8 cellular contexts compared by ENCODE assay signal in the genomic region with DNA sequence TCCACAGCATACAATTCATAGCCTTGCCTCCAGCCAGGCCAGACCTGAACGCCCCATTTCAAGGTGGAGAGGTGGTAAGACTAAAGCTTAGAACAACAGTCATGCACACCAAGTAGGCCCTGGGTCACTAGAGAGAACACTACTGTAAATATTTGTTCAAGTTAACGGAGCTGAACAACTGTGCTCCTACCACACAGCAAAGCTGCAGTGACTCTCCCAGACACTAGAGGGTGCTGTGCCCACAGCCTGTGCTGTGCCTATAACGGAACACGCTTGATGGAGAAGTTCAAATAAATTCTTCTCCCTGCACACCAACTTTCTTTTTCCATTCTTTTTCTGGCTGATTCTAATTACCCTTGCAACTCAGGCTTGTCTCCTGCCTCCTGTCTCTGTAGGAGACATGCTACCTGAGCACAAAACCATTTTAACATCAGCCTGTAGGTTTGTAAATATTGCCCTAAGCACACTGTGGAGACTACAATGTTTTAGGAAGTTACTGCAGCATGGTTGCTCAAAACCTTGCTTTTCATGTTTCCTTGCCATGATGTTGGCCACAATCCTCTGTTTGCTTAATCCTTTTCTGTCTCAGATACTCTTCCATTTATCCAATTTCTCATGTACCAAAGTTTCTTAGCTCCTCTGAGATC.
DNase-seq lines count a peak whose midpoint lies in the region; ATAC-seq and TF ChIP-seq lines count a peak whose summit lies in the region.
"Not testable (repeated sequence)": the region's sequence is repeated elsewhere in the genome, so short reads cannot be mapped to it uniquely, and the experiment has no call there.

No MANE protein-coding gene starts in this region.

- TF ChIP-seq CTCF in AG04449 (IDR thresholded peaks at IDR 0.05; ENCODE audit: insufficient read depth, low read length, missing control alignments) (peak; percentile 85), brain microvascular endothelial cell (IDR thresholded peaks at IDR 0.05; ENCODE audit: low read depth, low read length, missing control alignments) (peak; percentile 95)

- ATAC-seq in GM18508 (IDR thresholded peaks at IDR 0.05; ENCODE audit: insufficient read depth, unreplicated experiment) = peak; percentile 68
- peak; percentile 86 for ATAC-seq in HG03354 (IDR thresholded peaks at IDR 0.05; ENCODE audit: poor library complexity, severe bottlenecking, unreplicated experiment)

- DNase-seq in AG04449 (ENCODE audit: low read depth, low spot score) = not testable (repeated sequence)
- DNase-seq in NCI-H460 (ENCODE audit: extremely low read depth, low read depth) (peak; percentile 46), brain microvascular endothelial cell (peak; percentile 50), islet precursor cell (peak; percentile 72)
- peak; percentile 27 to 60 (median 44) for DNase-seq in activated CD4-positive, CD25-positive, alpha-beta regulatory T cell (lab: John Stamatoyannopoulos, UW)
- DNase-seq in stimulated activated CD4-positive, alpha-beta T cell treated with anti-CD3 and anti-CD28 coated beads, Interleukin-1b, Interleukin-23, amount 100 ng/mL, for 24 hours (ENCODE audit: low read depth in 4 of 4, low spot score in 1 of 4) = peak; percentile 50 to 61 (median 58)

- H3K36me3 ChIP-seq in brain microvascular endothelial cell (replicated peaks) = not testable (repeated sequence)

- not testable (repeated sequence) for H3K4me3 ChIP-seq in AG04449 (ENCODE audit: low read depth, low read length); brain microvascular endothelial cell (ENCODE audit: low read depth, low read length)

- H3K27ac ChIP-seq in brain microvascular endothelial cell = not testable (repeated sequence)

- in situ Hi-C loops in brain microvascular endothelial cell (cut with HindIII; ENCODE audit: low pct_ligation_motif_present, low sequenced_read_pairs) = not testable (repeated sequence)

- POLR2A ChIA-PET in AG04449 (lab: Yijun Ruan, JAX) = not testable (repeated sequence)

- CTCF ChIA-PET in AG04449 (lab: Yijun Ruan, JAX) = interaction anchor here (0.6 to 3.2 kb wide), 10 partner anchors 11 to 265 kb away, joined by 3 to 24 read pairs (median 4); a partner anchor contains a TSS

- H3K27me3 ChIP-seq in brain microvascular endothelial cell (replicated peaks) = not testable (repeated sequence)
